ENCODE assay signal across 8 cellular contexts in genomic region chr1:9127395-9128160, GRCh38. TPM values are rescaled to one million over a fixed set of nuclear protein-coding genes. Genes with fewer than 3 reads are reported as not detected.
DNase-seq lines count a peak whose midpoint lies in the region; ATAC-seq and TF ChIP-seq lines count a peak whose summit lies in the region.

No MANE protein-coding gene starts in this region.

- TF ChIP-seq CTCF in GM23338 (conservative IDR thresholded peaks at IDR 0.05; ENCODE audit: low read depth in 2 of 2): no peak

- peak overlapping the region; percentile 71 for H3K9ac ChIP-seq in skeletal muscle satellite cell (ENCODE audit: low read depth, low read length)

- H3K27ac ChIP-seq in GM23338 (ENCODE audit: low read depth): no peak overlapping the region

- no peak overlapping the region; the same call in 1 of the 2 replicates for H2AFZ ChIP-seq in GM23338

- H3K27ac Mint-ChIP-seq in GM23338: no peak overlapping the region
- H3K27ac Mint-ChIP-seq in activated T-helper 17 cell treated with anti-CD3 and anti-CD28 coated beads, Interleukin-2, amount 50 U/mL, for 72 hours: peak overlapping the region; percentile 82

- no peaks in the 10 kb centered on the region for H3K79me2 ChIP-seq in GM23338 (replicated peaks; ENCODE audit: insufficient read depth)

- H3K4me3 Mint-ChIP-seq in GM23338: peak overlapping the region; percentile 86
- peak overlapping the region; percentile 84 for H3K4me3 Mint-ChIP-seq in activated T-helper 17 cell treated with anti-CD3 and anti-CD28 coated beads, Interleukin-2, amount 50 U/mL, for 72 hours

- H3K4me2 ChIP-seq in GM23338: peak overlapping the region; percentile 94
- H3K4me2 ChIP-seq in skeletal muscle satellite cell (ENCODE audit: low read length): peak overlapping the region; percentile 93

- H4K20me1 ChIP-seq in GM23338 (replicated peaks; ENCODE audit: insufficient read depth): no peaks in the 10 kb centered on the region; the same call in 1 of the 2 replicates

- H3K27me3 ChIP-seq in GM23338 (ENCODE audit: insufficient read depth) (peaks cover 15% of the 10 kb centered on the region), skeletal muscle satellite cell (ENCODE audit: control insufficient read depth, insufficient read depth, low read length) (no peaks in the 10 kb centered on the region)

- H3K9me3 ChIP-seq in skeletal muscle satellite cell (replicated peaks; ENCODE audit: low read length): no peaks in the 10 kb centered on the region

- peaks cover 16% of the 10 kb centered on the region for H3K27me3 Mint-ChIP-seq in GM23338 (ENCODE audit: insufficient read depth, low read depth, poor library complexity)
- H3K27me3 Mint-ChIP-seq in activated T-helper 17 cell treated with anti-CD3 and anti-CD28 coated beads, Interleukin-2, amount 50 U/mL, for 72 hours: no peaks in the 10 kb centered on the region

- DNase-seq in GM23338 (ENCODE audit: low spot score): no peak
- DNase-seq in NCI-H1105 treated with DMSO at 0.1 percent for 48 hours (lab: John Stamatoyannopoulos, UW): no peak
- no peak for DNase-seq in NCI-H2227 treated with DMSO at 0.1 percent for 48 hours (lab: John Stamatoyannopoulos, UW)
- DNase-seq in stimulated activated CD4-positive, alpha-beta T cell treated with anti-CD3 and anti-CD28 coated beads, Interleukin-4, amount 100 ng/mL, for 1 hour: no peak
- DNase-seq in pons (ENCODE audit: low spot score): no peak

- peaks cover 13% of the 10 kb centered on the region; the same call in 2 of the 3 replicates for H3K4me1 Mint-ChIP-seq in GM23338
- H3K4me1 Mint-ChIP-seq in activated T-helper 17 cell treated with anti-CD3 and anti-CD28 coated beads, Interleukin-2, amount 50 U/mL, for 72 hours: peaks cover under 1% of the 10 kb centered on the region

- peak overlapping the region; percentile 76 for H3K4me3 ChIP-seq in GM23338
- peak overlapping the region; percentile 6 for H3K4me3 ChIP-seq in iPS-11a (ENCODE audit: low read depth, low read length)
- H3K4me3 ChIP-seq in skeletal muscle satellite cell (ENCODE audit: low read length): peak overlapping the region; percentile 72

- no peaks in the 10 kb centered on the region for H3K36me3 Mint-ChIP-seq in GM23338 (ENCODE audit: low read depth)
- H3K36me3 Mint-ChIP-seq in activated T-helper 17 cell treated with anti-CD3 and anti-CD28 coated beads, Interleukin-2, amount 50 U/mL, for 72 hours (ENCODE audit: low read depth): no peaks in the 10 kb centered on the region

- peak; percentile 2 for ATAC-seq in GM23338
- no peak for ATAC-seq in activated T-helper 17 cell treated with anti-CD3 and anti-CD28 coated beads, Interleukin-2, amount 50 U/mL, for 72 hours (replicated peaks)

- H3K36me3 ChIP-seq in GM23338 (ENCODE audit: insufficient read depth) (no peaks in the 10 kb centered on the region), skeletal muscle satellite cell (ENCODE audit: insufficient read depth, low read length) (no peaks in the 10 kb centered on the region)

- H3K9me2 ChIP-seq in GM23338 (ENCODE audit: insufficient read depth): no peaks in the 10 kb centered on the region

- H3K9me3 Mint-ChIP-seq in GM23338: no peaks in the 10 kb centered on the region; the same call in 2 of the 3 replicates
- H3K9me3 Mint-ChIP-seq in activated T-helper 17 cell treated with anti-CD3 and anti-CD28 coated beads, Interleukin-2, amount 50 U/mL, for 72 hours: no peaks in the 10 kb centered on the region

- no peaks in the 10 kb centered on the region for H3F3A ChIP-seq in GM23338 (replicated peaks; ENCODE audit: low read depth)

- H3K4me1 ChIP-seq in GM23338 (ENCODE audit: insufficient read depth) (no peaks in the 10 kb centered on the region; the same call in 1 of the 2 replicates), skeletal muscle satellite cell (ENCODE audit: control insufficient read depth, insufficient read depth, low read length) (peaks cover 20% of the 10 kb centered on the region)

TF ChIP-seq in GM23338, 12 proteins besides CTCF, POLR2A, EP300 and RAD21 (continues in another document):
- TF ChIP-seq CREB1 (CRISPR knock-in tag; IDR thresholded peaks at IDR 0.05; ENCODE audit: low read depth) (no peak), EZH2 (IDR thresholded peaks at IDR 0.05; ENCODE audit: low read depth, unreplicated experiment) (no peak), NANOG (IDR thresholded peaks at IDR 0.05; ENCODE audit: borderline replicate concordance) (no peak), REST (IDR thresholded peaks at IDR 0.05; ENCODE audit: unreplicated experiment) (no peak), POLR2AphosphoS5 (IDR thresholded peaks at IDR 0.05; ENCODE audit: low read depth) (no peak), STAT1 (IDR thresholded peaks at IDR 0.05; ENCODE audit: unreplicated experiment) (no peak), EZH2phosphoT487 (IDR thresholded peaks at IDR 0.05; ENCODE audit: unreplicated experiment) (no peak), ZNF114 (CRISPR knock-in tag; IDR thresholded peaks at IDR 0.05) (no peak), ZNF331 (CRISPR knock-in tag; IDR thresholded peaks at IDR 0.05; ENCODE audit: low read depth) (no peak)

RNA-seq across cellular contexts. Expression of gene GPR157, which starts 1.3 kb away (rescaled TPM):
- 3.9 and 4.2 TPM in 2 replicates for total RNA-seq in GM23338 (2014; rRNA removed; shearing (Covaris generic))
- 0.81 and 0.85 TPM in 2 replicates for polyA plus RNA-seq in GM23338 (2016; fragmentation: Nextera tagmentation; extraction: Ambion mirVana)
- 10 to 100 TPM; 16.0 to 23.8 TPM for total RNA-seq in activated T-helper 17 cell treated with anti-CD3 and anti-CD28 coated beads, Interleukin-2, amount 50 U/mL, for 72 hours
- 5.6 and 7.4 TPM in 2 replicates for total RNA-seq in skeletal muscle satellite cell (2012; rRNA removed)

RNA-seq across cellular contexts. Expression of gene SLC2A5, which starts 58.1 kb away (rescaled TPM):
- total RNA-seq in GM23338 (2014; rRNA removed; shearing (Covaris generic)): 0.03 TPM in 1 of 2 replicates, not detected in the other
- not detected in 2 replicates for polyA plus RNA-seq in GM23338 (2016; fragmentation: Nextera tagmentation; extraction: Ambion mirVana)
- total RNA-seq in activated T-helper 17 cell treated with anti-CD3 and anti-CD28 coated beads, Interleukin-2, amount 50 U/mL, for 72 hours: under 1 TPM in 1 of 2 donors, not detected in 1; 0.87 TPM
- total RNA-seq in skeletal muscle satellite cell (2012; rRNA removed): 1.5 and 3.9 TPM in 2 replicates

Comparison
In these comparisons a context has a peak if more than half of its experiments do, and no peak if none do; other contexts are left out.
1. H3K4me3 ChIP-seq: peak in every context shown above with its lines; median percentile 76 in GM23338; 72 in skeletal muscle satellite cell; 6 in iPS-11a.